ENCODE assay signal across 12 cellular contexts in the genomic region with DNA sequence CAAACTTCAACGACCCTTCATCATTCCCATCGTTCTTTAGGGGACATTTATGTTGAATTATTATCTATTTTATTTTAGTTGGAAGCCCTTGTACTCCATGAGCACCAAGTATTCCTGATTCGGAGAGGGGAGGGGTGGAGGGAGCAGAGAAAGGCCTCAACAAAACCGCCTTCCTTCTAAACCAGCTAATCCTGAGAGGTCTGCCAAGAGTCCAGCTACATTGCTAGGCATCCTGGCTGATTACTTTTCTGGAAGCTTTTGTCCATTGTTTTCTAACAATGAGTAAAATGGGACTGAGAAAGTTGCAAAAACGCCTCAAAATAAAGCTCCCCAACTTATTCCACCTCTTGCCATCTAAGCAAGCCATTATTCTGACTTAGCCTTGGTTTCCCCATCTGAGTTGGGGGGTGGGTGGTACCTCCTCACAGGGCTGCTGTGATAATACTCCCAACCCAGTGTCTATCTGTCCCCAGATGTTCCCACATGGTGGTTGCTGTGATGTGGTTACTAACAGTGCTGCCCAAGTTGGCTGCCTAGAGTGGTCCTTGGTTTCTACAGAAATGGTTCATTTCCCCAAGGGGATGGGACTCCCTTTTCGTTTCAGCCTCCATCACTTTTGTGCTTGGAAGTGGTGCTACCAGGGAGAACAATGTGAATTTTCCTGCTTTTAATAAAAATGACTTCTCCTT. TPM values are rescaled to one million over a fixed set of nuclear protein-coding genes. Genes with fewer than 3 reads are reported as not detected.
DNase-seq lines count a peak whose midpoint lies in the region; ATAC-seq and TF ChIP-seq lines count a peak whose summit lies in the region.
"Had no signal": no experiment of that assay in that cellular context is flagged by ENCODE, and none has a peak within 500 bp of the region (broad histone marks: within the 10 kb centered on the region; RNA-seq: fewer than 3 reads in every experiment).

No MANE protein-coding gene starts in this region.

- intact Hi-C loops in left lung (cut with DNase I), result loop anchor here in 1 of 2 donors (10.0 kb wide), 1 partner anchor 268 kb away; no protein-coding TSS in a partner anchor

- no peaks in the 10 kb centered on the region for H3K36me3 Mint-ChIP-seq in activated naive CD4-positive, alpha-beta T cell treated with anti-CD3 and anti-CD28 coated beads, Interleukin-2, amount 50 U/mL, for 24 hours
- H3K36me3 Mint-ChIP-seq in WTC11, result no peaks in the 10 kb centered on the region

- no peak overlapping the region for H3K9ac ChIP-seq in iPS-20b (ENCODE audit: low read depth, low read length)

- peak overlapping the region; percentile 54 for H3K4me3 Mint-ChIP-seq in activated naive CD4-positive, alpha-beta T cell treated with anti-CD3 and anti-CD28 coated beads, Interleukin-2, amount 50 U/mL, for 24 hours
- H3K4me3 Mint-ChIP-seq in WTC11, result peak overlapping the region; percentile 68

- DNase-seq in activated naive CD4-positive, alpha-beta T cell treated with anti-CD3 and anti-CD28 coated beads, Interleukin-2, amount 50 U/mL, for 16 hours, result no peak
- DNase-seq in WTC11 (ENCODE audit: low spot score), result no peak
- DNase-seq in superior temporal gyrus (ENCODE audit: extremely low spot score), result peak; percentile 22
- no peak for DNase-seq in NCI-H2196 treated with DMSO at 0.1 percent for 48 hours (lab: John Stamatoyannopoulos, UW; ENCODE audit: unreplicated experiment)
- DNase-seq in left lung, result no peak
- DNase-seq in mucosa of gallbladder (ENCODE audit: low spot score), result no peak
- DNase-seq: NCI-H2171, pancreas, testis had no signal

- H3K4me1 ChIP-seq in iPS-20b (ENCODE audit: insufficient read depth, low read length) (peaks cover 18% of the 10 kb centered on the region; the same call in 1 of the 2 replicates), left lung (peaks cover 0 to 14% of the 10 kb centered on the region in 2 donors)
- H3K4me1 ChIP-seq: pancreas had no signal

- H3K36me3 ChIP-seq in iPS-20b (ENCODE audit: insufficient read depth, low read depth, low read length) (no peaks in the 10 kb centered on the region), left lung (no peaks in the 10 kb centered on the region)
- H3K36me3 ChIP-seq: pancreas had no signal

- H3K27me3 Mint-ChIP-seq in activated naive CD4-positive, alpha-beta T cell treated with anti-CD3 and anti-CD28 coated beads, Interleukin-2, amount 50 U/mL, for 24 hours, result peaks cover 53% of the 10 kb centered on the region
- H3K27me3 Mint-ChIP-seq in WTC11 (ENCODE audit: low read depth), result peaks cover 33% of the 10 kb centered on the region

- TF ChIP-seq CTCF in WTC11 (IDR thresholded peaks at IDR 0.05) (no peak), left lung (IDR thresholded peaks at IDR 0.05) (no peak)

- H3K9me3 Mint-ChIP-seq in activated naive CD4-positive, alpha-beta T cell treated with anti-CD3 and anti-CD28 coated beads, Interleukin-2, amount 50 U/mL, for 24 hours, result no peaks in the 10 kb centered on the region
- no peaks in the 10 kb centered on the region for H3K9me3 Mint-ChIP-seq in WTC11

- CTCF ChIA-PET in WTC11 (lab: Charles Lee), result interaction anchor here (0.7 to 7.3 kb wide), 8 partner anchors 86 to 282 kb away, joined by 3 to 80 read pairs (median 4); no protein-coding TSS in a partner anchor

- no peak overlapping the region for H3K27ac ChIP-seq in iPS-20b (ENCODE audit: low read length)
- no peak overlapping the region for H3K27ac ChIP-seq in left lung
- H3K27ac ChIP-seq: pancreas, testis had no signal

- POLR2A ChIA-PET in WTC11 (lab: Charles Lee), result no interaction called here

- H3K27me3 ChIP-seq in iPS-20b (ENCODE audit: insufficient read depth, low read length) (peaks cover 35% of the 10 kb centered on the region), left lung (peaks cover 18 to 88% of the 10 kb centered on the region in 2 donors)
- H3K27me3 ChIP-seq: pancreas, testis had no signal

- ATAC-seq in WTC11 (no peak), left lung (no peak)

- H3K27ac Mint-ChIP-seq in activated naive CD4-positive, alpha-beta T cell treated with anti-CD3 and anti-CD28 coated beads, Interleukin-2, amount 50 U/mL, for 24 hours, result no peak overlapping the region
- no peak overlapping the region for H3K27ac Mint-ChIP-seq in WTC11

- H3K9me3 ChIP-seq in iPS-20b (ENCODE audit: insufficient read depth, low read depth, low read length) (no peaks in the 10 kb centered on the region), left lung (no peaks in the 10 kb centered on the region)
- H3K9me3 ChIP-seq: pancreas, testis had no signal

- peak overlapping the region; percentile 80 for H3K4me3 ChIP-seq in iPS-20b (ENCODE audit: low read length)
- no peak overlapping the region for H3K4me3 ChIP-seq in left lung
- H3K4me3 ChIP-seq: lung had no signal

- H3K4me1 Mint-ChIP-seq in activated naive CD4-positive, alpha-beta T cell treated with anti-CD3 and anti-CD28 coated beads, Interleukin-2, amount 50 U/mL, for 24 hours, result peaks cover 17% of the 10 kb centered on the region
- peaks cover 30% of the 10 kb centered on the region for H3K4me1 Mint-ChIP-seq in WTC11

TF ChIP-seq in WTC11, 78 proteins besides CTCF, POLR2A, EP300 and RAD21:
- TF ChIP-seq, protein P1, sequence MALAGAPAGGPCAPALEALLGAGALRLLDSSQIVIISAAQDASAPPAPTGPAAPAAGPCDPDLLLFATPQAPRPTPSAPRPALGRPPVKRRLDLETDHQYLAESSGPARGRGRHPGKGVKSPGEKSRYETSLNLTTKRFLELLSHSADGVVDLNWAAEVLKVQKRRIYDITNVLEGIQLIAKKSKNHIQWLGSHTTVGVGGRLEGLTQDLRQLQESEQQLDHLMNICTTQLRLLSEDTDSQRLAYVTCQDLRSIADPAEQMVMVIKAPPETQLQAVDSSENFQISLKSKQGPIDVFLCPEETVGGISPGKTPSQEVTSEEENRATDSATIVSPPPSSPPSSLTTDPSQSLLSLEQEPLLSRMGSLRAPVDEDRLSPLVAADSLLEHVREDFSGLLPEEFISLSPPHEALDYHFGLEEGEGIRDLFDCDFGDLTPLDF (CRISPR knock-in tag; IDR thresholded peaks at IDR 0.05), result no peak
- TF ChIP-seq, protein P2, sequence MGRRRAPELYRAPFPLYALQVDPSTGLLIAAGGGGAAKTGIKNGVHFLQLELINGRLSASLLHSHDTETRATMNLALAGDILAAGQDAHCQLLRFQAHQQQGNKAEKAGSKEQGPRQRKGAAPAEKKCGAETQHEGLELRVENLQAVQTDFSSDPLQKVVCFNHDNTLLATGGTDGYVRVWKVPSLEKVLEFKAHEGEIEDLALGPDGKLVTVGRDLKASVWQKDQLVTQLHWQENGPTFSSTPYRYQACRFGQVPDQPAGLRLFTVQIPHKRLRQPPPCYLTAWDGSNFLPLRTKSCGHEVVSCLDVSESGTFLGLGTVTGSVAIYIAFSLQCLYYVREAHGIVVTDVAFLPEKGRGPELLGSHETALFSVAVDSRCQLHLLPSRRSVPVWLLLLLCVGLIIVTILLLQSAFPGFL (CRISPR knock-in tag; IDR thresholded peaks at IDR 0.05; ENCODE audit: borderline replicate concordance), result no peak
- TF ChIP-seq ZNF219 (CRISPR knock-in tag; IDR thresholded peaks at IDR 0.05; ENCODE audit: borderline replicate concordance) (no peak), SP1 (CRISPR knock-in tag; conservative IDR thresholded peaks at IDR 0.05) (no peak), GTF2I (CRISPR knock-in tag; conservative IDR thresholded peaks at IDR 0.05) (no peak), NR1H2 (CRISPR knock-in tag; IDR thresholded peaks at IDR 0.05) (no peak), SMAD4 (CRISPR knock-in tag; IDR thresholded peaks at IDR 0.05) (no peak), ZNF263 (CRISPR knock-in tag; IDR thresholded peaks at IDR 0.05; ENCODE audit: low read depth) (no peak), PRRX2 (CRISPR knock-in tag; IDR thresholded peaks at IDR 0.05) (no peak)
- TF ChIP-seq, protein P3, sequence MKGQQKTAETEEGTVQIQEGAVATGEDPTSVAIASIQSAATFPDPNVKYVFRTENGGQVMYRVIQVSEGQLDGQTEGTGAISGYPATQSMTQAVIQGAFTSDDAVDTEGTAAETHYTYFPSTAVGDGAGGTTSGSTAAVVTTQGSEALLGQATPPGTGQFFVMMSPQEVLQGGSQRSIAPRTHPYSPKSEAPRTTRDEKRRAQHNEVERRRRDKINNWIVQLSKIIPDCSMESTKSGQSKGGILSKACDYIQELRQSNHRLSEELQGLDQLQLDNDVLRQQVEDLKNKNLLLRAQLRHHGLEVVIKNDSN (CRISPR knock-in tag; IDR thresholded peaks at IDR 0.05), result no peak
- TF ChIP-seq, protein P4, sequence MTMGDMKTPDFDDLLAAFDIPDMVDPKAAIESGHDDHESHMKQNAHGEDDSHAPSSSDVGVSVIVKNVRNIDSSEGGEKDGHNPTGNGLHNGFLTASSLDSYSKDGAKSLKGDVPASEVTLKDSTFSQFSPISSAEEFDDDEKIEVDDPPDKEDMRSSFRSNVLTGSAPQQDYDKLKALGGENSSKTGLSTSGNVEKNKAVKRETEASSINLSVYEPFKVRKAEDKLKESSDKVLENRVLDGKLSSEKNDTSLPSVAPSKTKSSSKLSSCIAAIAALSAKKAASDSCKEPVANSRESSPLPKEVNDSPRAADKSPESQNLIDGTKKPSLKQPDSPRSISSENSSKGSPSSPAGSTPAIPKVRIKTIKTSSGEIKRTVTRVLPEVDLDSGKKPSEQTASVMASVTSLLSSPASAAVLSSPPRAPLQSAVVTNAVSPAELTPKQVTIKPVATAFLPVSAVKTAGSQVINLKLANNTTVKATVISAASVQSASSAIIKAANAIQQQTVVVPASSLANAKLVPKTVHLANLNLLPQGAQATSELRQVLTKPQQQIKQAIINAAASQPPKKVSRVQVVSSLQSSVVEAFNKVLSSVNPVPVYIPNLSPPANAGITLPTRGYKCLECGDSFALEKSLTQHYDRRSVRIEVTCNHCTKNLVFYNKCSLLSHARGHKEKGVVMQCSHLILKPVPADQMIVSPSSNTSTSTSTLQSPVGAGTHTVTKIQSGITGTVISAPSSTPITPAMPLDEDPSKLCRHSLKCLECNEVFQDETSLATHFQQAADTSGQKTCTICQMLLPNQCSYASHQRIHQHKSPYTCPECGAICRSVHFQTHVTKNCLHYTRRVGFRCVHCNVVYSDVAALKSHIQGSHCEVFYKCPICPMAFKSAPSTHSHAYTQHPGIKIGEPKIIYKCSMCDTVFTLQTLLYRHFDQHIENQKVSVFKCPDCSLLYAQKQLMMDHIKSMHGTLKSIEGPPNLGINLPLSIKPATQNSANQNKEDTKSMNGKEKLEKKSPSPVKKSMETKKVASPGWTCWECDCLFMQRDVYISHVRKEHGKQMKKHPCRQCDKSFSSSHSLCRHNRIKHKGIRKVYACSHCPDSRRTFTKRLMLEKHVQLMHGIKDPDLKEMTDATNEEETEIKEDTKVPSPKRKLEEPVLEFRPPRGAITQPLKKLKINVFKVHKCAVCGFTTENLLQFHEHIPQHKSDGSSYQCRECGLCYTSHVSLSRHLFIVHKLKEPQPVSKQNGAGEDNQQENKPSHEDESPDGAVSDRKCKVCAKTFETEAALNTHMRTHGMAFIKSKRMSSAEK (CRISPR knock-in tag; IDR thresholded peaks at IDR 0.05; ENCODE audit: borderline replicate concordance), result no peak

RNA-seq across cellular contexts. Expression of a gene that starts 1.2 kb away (rescaled TPM):
- total RNA-seq in WTC11 (2021), result 17.9 to 19.0 TPM (median 18.5 TPM) in 3 replicates
- total RNA-seq in left lung, result 1 to 10 TPM; 3.6 to 3.7 TPM
- 14.6 TPM for total RNA-seq in mucosa of gallbladder
